In the genomic region with DNA sequence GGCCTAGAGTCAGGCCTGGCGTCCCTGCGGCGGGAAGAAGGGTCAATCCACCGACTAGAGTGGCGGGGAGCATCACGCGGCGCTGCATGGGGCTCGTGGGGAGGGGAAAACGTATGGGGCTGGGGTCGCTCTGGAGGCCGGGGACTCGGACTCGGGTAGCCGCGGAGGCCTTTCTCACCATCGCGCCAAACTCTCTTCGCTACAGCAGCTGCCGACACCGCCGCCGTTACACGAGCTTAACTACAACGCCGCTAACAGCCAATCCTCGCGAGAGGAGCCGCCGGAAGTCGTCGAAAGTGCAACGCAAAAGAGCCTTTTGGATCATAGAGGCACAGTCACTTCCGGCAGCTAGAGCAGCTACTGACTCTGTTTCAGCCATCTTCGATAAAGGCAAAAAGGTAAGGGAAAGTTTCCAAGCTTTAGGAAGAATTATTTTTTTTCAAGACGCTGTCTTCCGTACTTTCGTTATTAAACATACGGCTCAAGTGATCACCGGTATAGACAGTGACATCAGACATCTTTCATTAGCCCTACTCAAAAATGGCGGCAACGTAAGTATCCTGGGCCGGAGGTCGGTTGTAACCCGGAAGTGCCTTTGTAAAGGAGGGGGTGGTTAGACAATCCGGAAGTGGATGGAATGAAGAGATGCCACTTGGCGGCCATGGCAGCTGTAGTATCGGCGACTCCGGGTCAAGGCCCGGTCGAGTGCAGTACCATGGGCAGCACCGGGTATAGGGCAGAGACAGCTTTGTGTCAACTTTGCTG, we compare ENCODE assay signal across 1 cellular context.
TF ChIP-seq lines count a peak whose summit lies in the region.

A gene (minus strand): TSS at position 247 of the 765 bp plus-strand sequence. CDS start 66 bp downstream, at position 181.
A gene with protein sequence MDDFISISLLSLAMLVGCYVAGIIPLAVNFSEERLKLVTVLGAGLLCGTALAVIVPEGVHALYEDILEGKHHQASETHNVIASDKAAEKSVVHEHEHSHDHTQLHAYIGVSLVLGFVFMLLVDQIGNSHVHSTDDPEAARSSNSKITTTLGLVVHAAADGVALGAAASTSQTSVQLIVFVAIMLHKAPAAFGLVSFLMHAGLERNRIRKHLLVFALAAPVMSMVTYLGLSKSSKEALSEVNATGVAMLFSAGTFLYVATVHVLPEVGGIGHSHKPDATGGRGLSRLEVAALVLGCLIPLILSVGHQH (plus strand): TSS at position 640 of the 765 bp plus-strand sequence. CDS start 678 bp downstream, outside the sequence.

TF ChIP-seq in HepG2, 621 proteins besides CTCF, POLR2A, EP300 and RAD21 (continued from another document and continues in another):
- no peak for TF ChIP-seq SP4 (CRISPR knock-in tag; IDR thresholded peaks at IDR 0.05)
- TF ChIP-seq ELF3 (CRISPR knock-in tag; IDR thresholded peaks at IDR 0.05): peak; percentile 61
- TF ChIP-seq, protein P1, sequence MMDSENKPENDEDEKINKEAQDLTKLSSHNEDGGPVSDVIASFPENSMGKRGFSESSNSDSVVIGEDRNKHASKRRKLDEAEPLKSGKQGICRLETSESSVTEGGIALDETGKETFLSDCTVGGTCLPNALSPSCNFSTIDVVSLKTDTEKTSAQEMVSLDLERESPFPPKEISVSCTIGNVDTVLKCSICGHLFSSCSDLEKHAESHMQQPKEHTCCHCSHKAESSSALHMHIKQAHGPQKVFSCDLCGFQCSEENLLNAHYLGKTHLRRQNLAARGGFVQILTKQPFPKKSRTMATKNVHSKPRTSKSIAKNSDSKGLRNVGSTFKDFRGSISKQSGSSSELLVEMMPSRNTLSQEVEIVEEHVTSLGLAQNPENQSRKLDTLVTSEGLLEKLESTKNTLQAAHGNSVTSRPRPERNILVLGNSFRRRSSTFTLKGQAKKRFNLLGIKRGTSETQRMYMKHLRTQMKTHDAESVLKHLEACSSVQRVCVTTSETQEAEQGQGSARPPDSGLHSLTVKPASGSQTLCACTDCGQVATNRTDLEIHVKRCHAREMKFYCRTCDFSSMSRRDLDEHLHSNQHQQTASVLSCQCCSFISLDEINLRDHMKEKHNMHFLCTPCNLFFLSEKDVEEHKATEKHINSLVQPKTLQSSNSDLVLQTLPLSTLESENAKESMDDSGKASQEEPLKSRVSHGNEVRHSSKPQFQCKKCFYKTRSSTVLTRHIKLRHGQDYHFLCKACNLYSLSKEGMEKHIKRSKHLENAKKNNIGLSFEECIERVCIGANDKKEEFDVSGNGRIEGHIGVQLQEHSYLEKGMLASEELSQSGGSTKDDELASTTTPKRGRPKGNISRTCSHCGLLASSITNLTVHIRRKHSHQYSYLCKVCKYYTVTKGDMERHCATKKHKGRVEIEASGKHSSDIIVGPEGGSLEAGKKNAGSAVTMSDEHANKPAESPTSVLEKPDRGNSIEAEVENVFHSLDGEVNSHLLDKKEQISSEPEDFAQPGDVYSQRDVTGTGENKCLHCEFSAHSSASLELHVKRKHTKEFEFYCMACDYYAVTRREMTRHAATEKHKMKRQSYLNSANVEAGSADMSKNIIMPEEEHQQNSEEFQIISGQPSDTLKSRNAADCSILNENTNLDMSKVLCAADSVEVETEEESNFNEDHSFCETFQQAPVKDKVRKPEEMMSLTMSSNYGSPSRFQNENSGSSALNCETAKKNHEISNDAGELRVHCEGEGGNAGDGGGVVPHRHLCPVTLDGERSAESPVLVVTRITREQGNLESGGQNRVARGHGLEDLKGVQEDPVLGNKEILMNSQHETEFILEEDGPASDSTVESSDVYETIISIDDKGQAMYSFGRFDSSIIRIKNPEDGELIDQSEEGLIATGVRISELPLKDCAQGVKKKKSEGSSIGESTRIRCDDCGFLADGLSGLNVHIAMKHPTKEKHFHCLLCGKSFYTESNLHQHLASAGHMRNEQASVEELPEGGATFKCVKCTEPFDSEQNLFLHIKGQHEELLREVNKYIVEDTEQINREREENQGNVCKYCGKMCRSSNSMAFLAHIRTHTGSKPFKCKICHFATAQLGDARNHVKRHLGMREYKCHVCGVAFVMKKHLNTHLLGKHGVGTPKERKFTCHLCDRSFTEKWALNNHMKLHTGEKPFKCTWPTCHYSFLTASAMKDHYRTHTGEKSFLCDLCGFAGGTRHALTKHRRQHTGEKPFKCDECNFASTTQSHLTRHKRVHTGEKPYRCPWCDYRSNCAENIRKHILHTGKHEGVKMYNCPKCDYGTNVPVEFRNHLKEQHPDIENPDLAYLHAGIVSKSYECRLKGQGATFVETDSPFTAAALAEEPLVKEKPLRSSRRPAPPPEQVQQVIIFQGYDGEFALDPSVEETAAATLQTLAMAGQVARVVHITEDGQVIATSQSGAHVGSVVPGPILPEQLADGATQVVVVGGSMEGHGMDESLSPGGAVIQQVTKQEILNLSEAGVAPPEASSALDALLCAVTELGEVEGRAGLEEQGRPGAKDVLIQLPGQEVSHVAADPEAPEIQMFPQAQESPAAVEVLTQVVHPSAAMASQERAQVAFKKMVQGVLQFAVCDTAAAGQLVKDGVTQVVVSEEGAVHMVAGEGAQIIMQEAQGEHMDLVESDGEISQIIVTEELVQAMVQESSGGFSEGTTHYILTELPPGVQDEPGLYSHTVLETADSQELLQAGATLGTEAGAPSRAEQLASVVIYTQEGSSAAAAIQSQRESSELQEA (CRISPR knock-in tag; IDR thresholded peaks at IDR 0.05; ENCODE audit: not compliant biosample characterization): no peak
- TF ChIP-seq SRSF1 (optimal IDR thresholded peaks at IDR 0.05; ENCODE audit: low read depth, low read length): no peak
- TF ChIP-seq MAFG (CRISPR knock-in tag; IDR thresholded peaks at IDR 0.05): no peak
- no peak for TF ChIP-seq ZNF33A (CRISPR knock-in tag; IDR thresholded peaks at IDR 0.05; ENCODE audit: borderline replicate concordance)
- no peak for TF ChIP-seq ZNF569 (CRISPR knock-in tag; IDR thresholded peaks at IDR 0.05; ENCODE audit: borderline replicate concordance)
- TF ChIP-seq ZNF430 (CRISPR knock-in tag; IDR thresholded peaks at IDR 0.05): peak; percentile 52; the same call in 1 of the 2 replicates
- TF ChIP-seq, protein P2, sequence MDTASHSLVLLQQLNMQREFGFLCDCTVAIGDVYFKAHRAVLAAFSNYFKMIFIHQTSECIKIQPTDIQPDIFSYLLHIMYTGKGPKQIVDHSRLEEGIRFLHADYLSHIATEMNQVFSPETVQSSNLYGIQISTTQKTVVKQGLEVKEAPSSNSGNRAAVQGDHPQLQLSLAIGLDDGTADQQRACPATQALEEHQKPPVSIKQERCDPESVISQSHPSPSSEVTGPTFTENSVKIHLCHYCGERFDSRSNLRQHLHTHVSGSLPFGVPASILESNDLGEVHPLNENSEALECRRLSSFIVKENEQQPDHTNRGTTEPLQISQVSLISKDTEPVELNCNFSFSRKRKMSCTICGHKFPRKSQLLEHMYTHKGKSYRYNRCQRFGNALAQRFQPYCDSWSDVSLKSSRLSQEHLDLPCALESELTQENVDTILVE (CRISPR knock-in tag; IDR thresholded peaks at IDR 0.05): 0 out of 2 replicates have a peak, but pooled peaks have one; percentile 69
- peak; percentile 69; the same call in 1 of the 3 replicates for TF ChIP-seq MXI1 (IDR thresholded peaks at IDR 0.05; ENCODE audit: borderline replicate concordance, low read depth, low read length)
- TF ChIP-seq TGIF2 (CRISPR knock-in tag; IDR thresholded peaks at IDR 0.05): no peak; the same call in none of the 2 replicates
- no peak for TF ChIP-seq TBL1XR1 (IDR thresholded peaks at IDR 0.05; ENCODE audit: borderline replicate concordance, low read length, partially characterized antibody)
- TF ChIP-seq TEAD3 (CRISPR knock-in tag; optimal IDR thresholded peaks at IDR 0.05; ENCODE audit: borderline replicate concordance): peak; percentile 37
- TF ChIP-seq, protein P3, sequence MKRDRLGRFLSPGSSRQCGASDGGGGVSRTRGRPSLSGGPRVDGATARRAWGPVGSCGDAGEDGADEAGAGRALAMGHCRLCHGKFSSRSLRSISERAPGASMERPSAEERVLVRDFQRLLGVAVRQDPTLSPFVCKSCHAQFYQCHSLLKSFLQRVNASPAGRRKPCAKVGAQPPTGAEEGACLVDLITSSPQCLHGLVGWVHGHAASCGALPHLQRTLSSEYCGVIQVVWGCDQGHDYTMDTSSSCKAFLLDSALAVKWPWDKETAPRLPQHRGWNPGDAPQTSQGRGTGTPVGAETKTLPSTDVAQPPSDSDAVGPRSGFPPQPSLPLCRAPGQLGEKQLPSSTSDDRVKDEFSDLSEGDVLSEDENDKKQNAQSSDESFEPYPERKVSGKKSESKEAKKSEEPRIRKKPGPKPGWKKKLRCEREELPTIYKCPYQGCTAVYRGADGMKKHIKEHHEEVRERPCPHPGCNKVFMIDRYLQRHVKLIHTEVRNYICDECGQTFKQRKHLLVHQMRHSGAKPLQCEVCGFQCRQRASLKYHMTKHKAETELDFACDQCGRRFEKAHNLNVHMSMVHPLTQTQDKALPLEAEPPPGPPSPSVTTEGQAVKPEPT (CRISPR knock-in tag; IDR thresholded peaks at IDR 0.05; ENCODE audit: low read depth): no peak
- TF ChIP-seq RARA (CRISPR knock-in tag; IDR thresholded peaks at IDR 0.05): peak; percentile 77
- no peak for TF ChIP-seq ZNF781 (CRISPR knock-in tag; IDR thresholded peaks at IDR 0.05; ENCODE audit: borderline replicate concordance, not compliant biosample characterization)
- TF ChIP-seq, protein P4, sequence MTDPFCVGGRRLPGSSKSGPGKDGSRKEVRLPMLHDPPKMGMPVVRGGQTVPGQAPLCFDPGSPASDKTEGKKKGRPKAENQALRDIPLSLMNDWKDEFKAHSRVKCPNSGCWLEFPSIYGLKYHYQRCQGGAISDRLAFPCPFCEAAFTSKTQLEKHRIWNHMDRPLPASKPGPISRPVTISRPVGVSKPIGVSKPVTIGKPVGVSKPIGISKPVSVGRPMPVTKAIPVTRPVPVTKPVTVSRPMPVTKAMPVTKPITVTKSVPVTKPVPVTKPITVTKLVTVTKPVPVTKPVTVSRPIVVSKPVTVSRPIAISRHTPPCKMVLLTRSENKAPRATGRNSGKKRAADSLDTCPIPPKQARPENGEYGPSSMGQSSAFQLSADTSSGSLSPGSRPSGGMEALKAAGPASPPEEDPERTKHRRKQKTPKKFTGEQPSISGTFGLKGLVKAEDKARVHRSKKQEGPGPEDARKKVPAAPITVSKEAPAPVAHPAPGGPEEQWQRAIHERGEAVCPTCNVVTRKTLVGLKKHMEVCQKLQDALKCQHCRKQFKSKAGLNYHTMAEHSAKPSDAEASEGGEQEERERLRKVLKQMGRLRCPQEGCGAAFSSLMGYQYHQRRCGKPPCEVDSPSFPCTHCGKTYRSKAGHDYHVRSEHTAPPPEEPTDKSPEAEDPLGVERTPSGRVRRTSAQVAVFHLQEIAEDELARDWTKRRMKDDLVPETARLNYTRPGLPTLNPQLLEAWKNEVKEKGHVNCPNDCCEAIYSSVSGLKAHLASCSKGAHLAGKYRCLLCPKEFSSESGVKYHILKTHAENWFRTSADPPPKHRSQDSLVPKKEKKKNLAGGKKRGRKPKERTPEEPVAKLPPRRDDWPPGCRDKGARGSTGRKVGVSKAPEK (CRISPR knock-in tag; IDR thresholded peaks at IDR 0.05; ENCODE audit: borderline replicate concordance): no peak
- TF ChIP-seq KLF6 (CRISPR knock-in tag; IDR thresholded peaks at IDR 0.05): peak; percentile 29; the same call in 1 of the 2 replicates
- no peak for TF ChIP-seq ONECUT2 (CRISPR knock-in tag; IDR thresholded peaks at IDR 0.05)
- peak; percentile 60; the same call in 1 of the 2 replicates for TF ChIP-seq ZSCAN20 (CRISPR knock-in tag; IDR thresholded peaks at IDR 0.05; ENCODE audit: borderline replicate concordance)
- peak; percentile 91 for TF ChIP-seq KDM5A (IDR thresholded peaks at IDR 0.05; ENCODE audit: borderline replicate concordance, low read length)
- TF ChIP-seq SNAPC2 (CRISPR knock-in tag; IDR thresholded peaks at IDR 0.05): 0 out of 2 replicates have a peak, but pooled peaks have one; percentile 34
- TF ChIP-seq, protein P5, sequence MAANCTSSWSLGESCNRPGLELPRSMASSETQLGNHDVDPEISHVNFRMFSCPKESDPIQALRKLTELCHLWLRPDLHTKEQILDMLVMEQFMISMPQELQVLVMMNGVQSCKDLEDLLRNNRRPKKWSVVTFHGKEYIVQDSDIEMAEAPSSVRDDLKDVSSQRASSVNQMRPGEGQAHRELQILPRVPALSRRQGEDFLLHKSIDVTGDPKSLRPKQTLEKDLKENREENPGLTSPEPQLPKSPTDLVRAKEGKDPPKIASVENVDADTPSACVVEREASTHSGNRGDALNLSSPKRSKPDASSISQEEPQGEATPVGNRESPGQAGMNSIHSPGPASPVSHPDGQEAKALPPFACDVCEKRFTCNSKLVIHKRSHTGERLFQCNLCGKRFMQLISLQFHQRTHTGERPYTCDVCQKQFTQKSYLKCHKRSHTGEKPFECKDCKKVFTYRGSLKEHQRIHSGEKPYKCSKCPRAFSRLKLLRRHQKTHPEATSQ (CRISPR knock-in tag; IDR thresholded peaks at IDR 0.05; ENCODE audit: borderline replicate concordance): no peak
- no peak for TF ChIP-seq ZNF17 (CRISPR knock-in tag; IDR thresholded peaks at IDR 0.05)
- no peak; the same call in 1 of the 2 replicates for TF ChIP-seq ZNF878 (CRISPR knock-in tag; IDR thresholded peaks at IDR 0.05)
- TF ChIP-seq ZNF33B (CRISPR knock-in tag; IDR thresholded peaks at IDR 0.05): peak; percentile 85
- TF ChIP-seq ZNF20 (CRISPR knock-in tag; IDR thresholded peaks at IDR 0.05): no peak
- TF ChIP-seq ZFX (CRISPR knock-in tag; IDR thresholded peaks at IDR 0.05; ENCODE audit: low read depth): peak; percentile 99
- peak; percentile 2 for TF ChIP-seq AGO2 (optimal IDR thresholded peaks at IDR 0.05; ENCODE audit: low read depth, low read length)
- TF ChIP-seq ZNF496 (CRISPR knock-in tag; IDR thresholded peaks at IDR 0.05; ENCODE audit: insufficient replicate concordance): no peak
- TF ChIP-seq, protein P6, sequence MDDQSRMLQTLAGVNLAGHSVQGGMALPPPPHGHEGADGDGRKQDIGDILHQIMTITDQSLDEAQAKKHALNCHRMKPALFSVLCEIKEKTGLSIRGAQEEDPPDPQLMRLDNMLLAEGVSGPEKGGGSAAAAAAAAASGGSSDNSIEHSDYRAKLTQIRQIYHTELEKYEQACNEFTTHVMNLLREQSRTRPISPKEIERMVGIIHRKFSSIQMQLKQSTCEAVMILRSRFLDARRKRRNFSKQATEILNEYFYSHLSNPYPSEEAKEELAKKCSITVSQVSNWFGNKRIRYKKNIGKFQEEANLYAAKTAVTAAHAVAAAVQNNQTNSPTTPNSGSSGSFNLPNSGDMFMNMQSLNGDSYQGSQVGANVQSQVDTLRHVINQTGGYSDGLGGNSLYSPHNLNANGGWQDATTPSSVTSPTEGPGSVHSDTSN (CRISPR knock-in tag; IDR thresholded peaks at IDR 0.05; ENCODE audit: borderline replicate concordance): no peak
- TF ChIP-seq, protein P7, sequence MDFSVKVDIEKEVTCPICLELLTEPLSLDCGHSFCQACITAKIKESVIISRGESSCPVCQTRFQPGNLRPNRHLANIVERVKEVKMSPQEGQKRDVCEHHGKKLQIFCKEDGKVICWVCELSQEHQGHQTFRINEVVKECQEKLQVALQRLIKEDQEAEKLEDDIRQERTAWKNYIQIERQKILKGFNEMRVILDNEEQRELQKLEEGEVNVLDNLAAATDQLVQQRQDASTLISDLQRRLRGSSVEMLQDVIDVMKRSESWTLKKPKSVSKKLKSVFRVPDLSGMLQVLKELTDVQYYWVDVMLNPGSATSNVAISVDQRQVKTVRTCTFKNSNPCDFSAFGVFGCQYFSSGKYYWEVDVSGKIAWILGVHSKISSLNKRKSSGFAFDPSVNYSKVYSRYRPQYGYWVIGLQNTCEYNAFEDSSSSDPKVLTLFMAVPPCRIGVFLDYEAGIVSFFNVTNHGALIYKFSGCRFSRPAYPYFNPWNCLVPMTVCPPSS (IDR thresholded peaks at IDR 0.05): no peak
- no peak for TF ChIP-seq CEBPB (IDR thresholded peaks at IDR 0.05; ENCODE audit: borderline replicate concordance, low read depth, low read length)
- no peak for TF ChIP-seq AKAP8 (CRISPR knock-in tag; IDR thresholded peaks at IDR 0.05)
- TF ChIP-seq ZNF83 (CRISPR knock-in tag; IDR thresholded peaks at IDR 0.05; ENCODE audit: borderline replicate concordance): no peak
- TF ChIP-seq SMAD3 (CRISPR knock-in tag; IDR thresholded peaks at IDR 0.05): peak; percentile 24; the same call in 1 of the 2 replicates
- peak; percentile 53 for TF ChIP-seq ZNF317 (CRISPR knock-in tag; IDR thresholded peaks at IDR 0.05)
- no peak for TF ChIP-seq ZNF354B (CRISPR knock-in tag; IDR thresholded peaks at IDR 0.05)
- no peak; the same call in 1 of the 2 replicates for TF ChIP-seq NFKB2 (CRISPR knock-in tag; IDR thresholded peaks at IDR 0.05; ENCODE audit: borderline replicate concordance)
